In genomic region chr4:41009411-41009810, GRCh38 we compare ENCODE assay signal across 18 cellular contexts.
DNase-seq lines count a peak whose midpoint lies in the region; ATAC-seq, FAIRE-seq and TF ChIP-seq lines count a peak whose summit lies in the region.
"Had no signal": no experiment of that assay in that cellular context is flagged by ENCODE, and none has a peak within 500 bp of the region (broad histone marks: within the 10 kb centered on the region; RNA-seq: fewer than 3 reads in every experiment).

No MANE protein-coding gene starts in this region.

- no peak overlapping the region for H3K4me3 ChIP-seq in astrocyte (ENCODE audit: insufficient read depth, low read depth, low read length)
- H3K4me3 ChIP-seq: BLaER1 treated with 17β-estradiol and CSF1 and Interleukin-3, amounts not matched to agents 10 nM and 100 nM; gastroesophageal sphincter; stomach had no signal

- intact Hi-C loops in activated CD4-positive, alpha-beta T cell treated with anti-CD3 and anti-CD28 coated beads, Interleukin-2, amount 10 ng/mL, durations not matched to agents 24 days and 14 days (cut with micrococcal nuclease): no loop called here

- CTCF ChIA-PET in activated naive CD4-positive, alpha-beta T cell treated with anti-CD3 and anti-CD28 coated beads, Interleukin-2, amount 10 ng/mL, durations not matched to agents 7 days and 5 days (lab: Charles Lee): no interaction called here

- H3K4me3 Mint-ChIP-seq in astrocyte (ENCODE audit: unreplicated experiment): no peak overlapping the region
- no peak overlapping the region for H3K4me3 Mint-ChIP-seq in natural killer cell treated with Interleukin-12 subunit alpha and Interleukin-12 subunit beta and Interleukin-15 and Interleukin-18, amount 100 ng/mL, for 72 hours
- H3K4me3 Mint-ChIP-seq in activated naive CD4-positive, alpha-beta T cell treated with anti-CD3 and anti-CD28 coated beads, Interleukin-2, amount 10 ng/mL, durations not matched to agents 7 days and 5 days: no peak overlapping the region
- no peak overlapping the region for H3K4me3 Mint-ChIP-seq in activated CD4-positive, alpha-beta T cell treated with anti-CD3 and anti-CD28 coated beads, Interleukin-2, amount 10 ng/mL, durations not matched to agents 24 days and 14 days
- H3K4me3 Mint-ChIP-seq: IgD-negative memory B cell; naive thymus-derived CD8-positive, alpha-beta T cell had no signal

- no peak for ATAC-seq in natural killer cell treated with Interleukin-12 subunit alpha and Interleukin-12 subunit beta and Interleukin-15 and Interleukin-18, amount 100 ng/mL, for 72 hours
- ATAC-seq in GM19452 (IDR thresholded peaks at IDR 0.05; ENCODE audit: unreplicated experiment): no peak
- ATAC-seq: gastroesophageal sphincter; naive thymus-derived CD8-positive, alpha-beta T cell; right cardiac atrium had no signal

- peak; percentile 78 for FAIRE-seq in astrocyte (lab: Jason Lieb, UNC)

- H3K27me3 Mint-ChIP-seq in astrocyte (ENCODE audit: low read depth, unreplicated experiment): no peaks in the 10 kb centered on the region
- no peaks in the 10 kb centered on the region for H3K27me3 Mint-ChIP-seq in natural killer cell treated with Interleukin-12 subunit alpha and Interleukin-12 subunit beta and Interleukin-15 and Interleukin-18, amount 100 ng/mL, for 72 hours
- H3K27me3 Mint-ChIP-seq in activated naive CD4-positive, alpha-beta T cell treated with anti-CD3 and anti-CD28 coated beads, Interleukin-2, amount 10 ng/mL, durations not matched to agents 7 days and 5 days: no peaks in the 10 kb centered on the region
- no peaks in the 10 kb centered on the region for H3K27me3 Mint-ChIP-seq in activated CD4-positive, alpha-beta T cell treated with anti-CD3 and anti-CD28 coated beads, Interleukin-2, amount 10 ng/mL, durations not matched to agents 24 days and 14 days
- H3K27me3 Mint-ChIP-seq: IgD-negative memory B cell had no signal

- DNase-seq in AG08396 (ENCODE audit: low spot score): peak; percentile 8
- DNase-seq in LoVo (ENCODE audit: low spot score): peak; percentile 38
- DNase-seq in astrocyte (ENCODE audit: low read depth): peak; percentile 69
- DNase-seq in foreskin melanocyte: peak; percentile 64
- DNase-seq in natural killer cell treated with Interleukin-12 subunit alpha and Interleukin-12 subunit beta and Interleukin-15 and Interleukin-18, amount 100 ng/mL, for 72 hours (ENCODE audit: low spot score): no peak
- DNase-seq in activated naive CD4-positive, alpha-beta T cell treated with anti-CD3 and anti-CD28 coated beads, Interleukin-2, amount 10 ng/mL, durations not matched to agents 7 days and 5 days: no peak
- DNase-seq in activated CD4-positive, alpha-beta T cell treated with anti-CD3 and anti-CD28 coated beads, Interleukin-2, amount 10 ng/mL, durations not matched to agents 24 days and 14 days: no peak
- DNase-seq: activated CD4-positive, alpha-beta T cell treated with anti-CD3 and anti-CD28 coated beads, Interleukin-2, amount 50 U/mL, for 48 hours; activated gamma-delta T cell treated with Interleukin-2 at 50 U/mL for 16 hours; GDM1; naive thymus-derived CD8-positive, alpha-beta T cell; NCI-H187 treated with DMSO at 0.1 percent for 48 hours; right cardiac atrium; stomach had no signal

- no peak overlapping the region for H2AFZ ChIP-seq in astrocyte (ENCODE audit: low read depth, low read length)

- peak overlapping the region; percentile 51 for H3K27ac ChIP-seq in astrocyte (ENCODE audit: low read depth, low read length)
- H3K27ac ChIP-seq: BLaER1 treated with 17β-estradiol and CSF1 and Interleukin-3, amounts not matched to agents 10 nM and 100 nM; gastroesophageal sphincter; stomach had no signal

- H3K36me3 Mint-ChIP-seq in astrocyte (ENCODE audit: low read depth, unreplicated experiment): peaks cover 29% of the 10 kb centered on the region
- H3K36me3 Mint-ChIP-seq in natural killer cell treated with Interleukin-12 subunit alpha and Interleukin-12 subunit beta and Interleukin-15 and Interleukin-18, amount 100 ng/mL, for 72 hours: no peaks in the 10 kb centered on the region
- H3K36me3 Mint-ChIP-seq in activated naive CD4-positive, alpha-beta T cell treated with anti-CD3 and anti-CD28 coated beads, Interleukin-2, amount 10 ng/mL, durations not matched to agents 7 days and 5 days: no peaks in the 10 kb centered on the region
- H3K36me3 Mint-ChIP-seq in activated CD4-positive, alpha-beta T cell treated with anti-CD3 and anti-CD28 coated beads, Interleukin-2, amount 10 ng/mL, durations not matched to agents 24 days and 14 days (ENCODE audit: low read depth): no peaks in the 10 kb centered on the region
- H3K36me3 Mint-ChIP-seq: IgD-negative memory B cell had no signal

- no peak overlapping the region for H3K27ac Mint-ChIP-seq in astrocyte (ENCODE audit: unreplicated experiment)
- no peak overlapping the region for H3K27ac Mint-ChIP-seq in natural killer cell treated with Interleukin-12 subunit alpha and Interleukin-12 subunit beta and Interleukin-15 and Interleukin-18, amount 100 ng/mL, for 72 hours
- H3K27ac Mint-ChIP-seq in activated naive CD4-positive, alpha-beta T cell treated with anti-CD3 and anti-CD28 coated beads, Interleukin-2, amount 10 ng/mL, durations not matched to agents 7 days and 5 days: no peak overlapping the region
- no peak overlapping the region for H3K27ac Mint-ChIP-seq in activated CD4-positive, alpha-beta T cell treated with anti-CD3 and anti-CD28 coated beads, Interleukin-2, amount 10 ng/mL, durations not matched to agents 24 days and 14 days
- H3K27ac Mint-ChIP-seq: IgD-negative memory B cell; naive thymus-derived CD8-positive, alpha-beta T cell had no signal

- H3K4me1 Mint-ChIP-seq in astrocyte (ENCODE audit: low read depth, unreplicated experiment): peaks cover 40% of the 10 kb centered on the region
- no peaks in the 10 kb centered on the region for H3K4me1 Mint-ChIP-seq in natural killer cell treated with Interleukin-12 subunit alpha and Interleukin-12 subunit beta and Interleukin-15 and Interleukin-18, amount 100 ng/mL, for 72 hours (ENCODE audit: low read depth in 2 of 2)
- H3K4me1 Mint-ChIP-seq in activated naive CD4-positive, alpha-beta T cell treated with anti-CD3 and anti-CD28 coated beads, Interleukin-2, amount 10 ng/mL, durations not matched to agents 7 days and 5 days: no peaks in the 10 kb centered on the region
- no peaks in the 10 kb centered on the region for H3K4me1 Mint-ChIP-seq in activated CD4-positive, alpha-beta T cell treated with anti-CD3 and anti-CD28 coated beads, Interleukin-2, amount 10 ng/mL, durations not matched to agents 24 days and 14 days
- H3K4me1 Mint-ChIP-seq: IgD-negative memory B cell; naive thymus-derived CD8-positive, alpha-beta T cell had no signal

- no peaks in the 10 kb centered on the region for H3K27me3 ChIP-seq in astrocyte (ENCODE audit: insufficient read depth, low read length)
- H3K27me3 ChIP-seq: BLaER1 treated with 17β-estradiol and CSF1 and Interleukin-3, amounts not matched to agents 10 nM and 100 nM; gastroesophageal sphincter; stomach had no signal

- H3K9me3 Mint-ChIP-seq in astrocyte (ENCODE audit: unreplicated experiment): no peaks in the 10 kb centered on the region
- H3K9me3 Mint-ChIP-seq in natural killer cell treated with Interleukin-12 subunit alpha and Interleukin-12 subunit beta and Interleukin-15 and Interleukin-18, amount 100 ng/mL, for 72 hours: peaks cover 4% of the 10 kb centered on the region
- peaks cover 3% of the 10 kb centered on the region for H3K9me3 Mint-ChIP-seq in activated naive CD4-positive, alpha-beta T cell treated with anti-CD3 and anti-CD28 coated beads, Interleukin-2, amount 10 ng/mL, durations not matched to agents 7 days and 5 days
- no peaks in the 10 kb centered on the region for H3K9me3 Mint-ChIP-seq in activated CD4-positive, alpha-beta T cell treated with anti-CD3 and anti-CD28 coated beads, Interleukin-2, amount 10 ng/mL, durations not matched to agents 24 days and 14 days

- H3K9ac ChIP-seq in astrocyte (ENCODE audit: low read length): peak overlapping the region; percentile 7
- H3K9ac ChIP-seq: BLaER1 treated with 17β-estradiol and CSF1 and Interleukin-3, amounts not matched to agents 10 nM and 100 nM had no signal

- peak overlapping the region; percentile 61 for H3K4me2 ChIP-seq in astrocyte (ENCODE audit: low read length)
- H3K4me2 ChIP-seq: BLaER1 treated with 17β-estradiol and CSF1 and Interleukin-3, amounts not matched to agents 10 nM and 100 nM had no signal

- peaks cover 9% of the 10 kb centered on the region for H3K36me3 ChIP-seq in astrocyte (ENCODE audit: insufficient read depth, low read length)

- peaks cover 4% of the 10 kb centered on the region for H4K20me1 ChIP-seq in astrocyte (ENCODE audit: insufficient read depth, low read length)
- H4K20me1 ChIP-seq: BLaER1 treated with 17β-estradiol and CSF1 and Interleukin-3, amounts not matched to agents 10 nM and 100 nM had no signal

- H3K4me1 ChIP-seq in astrocyte (ENCODE audit: insufficient read depth, low read length): peaks cover 8% of the 10 kb centered on the region
- H3K4me1 ChIP-seq: BLaER1 treated with 17β-estradiol and CSF1 and Interleukin-3, amounts not matched to agents 10 nM and 100 nM had no signal

- no peaks in the 10 kb centered on the region for H3K9me3 ChIP-seq in astrocyte (ENCODE audit: insufficient read depth, low read depth, low read length)

- TF ChIP-seq CTCF in astrocyte (IDR thresholded peaks at IDR 0.05; ENCODE audit: insufficient read depth, low read depth, low read length): no peak

- peaks cover 35% of the 10 kb centered on the region for H3K79me2 ChIP-seq in astrocyte (ENCODE audit: insufficient read depth, low read length)

Comparison
In these comparisons a context has a peak if more than half of its experiments do, and no peak if none do; other contexts are left out.
1. DNase-seq: peak in AG08396 (single experiment), LoVo (single experiment), astrocyte (single experiment) and foreskin melanocyte (single experiment); none in natural killer cell treated with Interleukin-12 subunit alpha and Interleukin-12 subunit beta and Interleukin-15 and Interleukin-18, amount 100 ng/mL, for 72 hours (single experiment), activated naive CD4-positive, alpha-beta T cell treated with anti-CD3 and anti-CD28 coated beads, Interleukin-2, amount 10 ng/mL, durations not matched to agents 7 days and 5 days (single experiment) and activated CD4-positive, alpha-beta T cell treated with anti-CD3 and anti-CD28 coated beads, Interleukin-2, amount 10 ng/mL, durations not matched to agents 24 days and 14 days (single experiment).